ENCODE assay signal across 1 cellular context in genomic region chr3:55617385-55617784, GRCh38.
TF ChIP-seq lines count a peak whose summit lies in the region.

No MANE protein-coding gene starts in this region.

TF ChIP-seq in WTC11, 78 proteins besides CTCF, POLR2A, EP300 and RAD21 (continued from another document):
- no peak for TF ChIP-seq USF2 (CRISPR knock-in tag; IDR thresholded peaks at IDR 0.05)
- TF ChIP-seq CREB1 (CRISPR knock-in tag; IDR thresholded peaks at IDR 0.05) = no peak
- TF ChIP-seq ARID4B (CRISPR knock-in tag; IDR thresholded peaks at IDR 0.05; ENCODE audit: borderline replicate concordance) = no peak
- TF ChIP-seq MXD4 (CRISPR knock-in tag; IDR thresholded peaks at IDR 0.05; ENCODE audit: borderline replicate concordance) = no peak
- TF ChIP-seq ATF3 (CRISPR knock-in tag; conservative IDR thresholded peaks at IDR 0.05) = no peak
- no peak for TF ChIP-seq FOXP4 (CRISPR knock-in tag; IDR thresholded peaks at IDR 0.05)
